Comparison of ENCODE assay signal across 8 cellular contexts in genomic region chr7:149195180-149196150, GRCh38. TPM values are rescaled to one million over a fixed set of nuclear protein-coding genes. Genes with fewer than 3 reads are reported as not detected.
A peak's percentile ranks its signal among the peaks of the same experiment; 100 is the strongest.
DNase-seq lines count a peak whose midpoint lies in the region; ATAC-seq and TF ChIP-seq lines count a peak whose summit lies in the region.

ZNF282 (plus strand) TSS chr7:149195546; CDS start chr7:149195590, 44 bp downstream.

- H3K4me1 ChIP-seq in adipocyte (ENCODE audit: control insufficient read depth, insufficient read depth, low read length) (peaks cover 16% of the 10 kb centered on the region), heart left ventricle (peaks cover 0 to 25% (median 22%) of the 10 kb centered on the region in 12 donors), upper lobe of right lung (peaks cover 15% of the 10 kb centered on the region)

- DNase-seq in NCI-H1092 (lab: John Stamatoyannopoulos, UW) (peak; percentile 91), SW480 (ENCODE audit: low spot score) (peak; percentile 91), adipocyte (ENCODE audit: low read depth) (peak; percentile 96), heart left ventricle (peak; percentile 89 to 94 (median 93)), posterior cingulate gyrus (peak; percentile 80 to 99 (median 92)), upper lobe of right lung (peak; percentile 95)

- no peaks in the 10 kb centered on the region for H3K27me3 ChIP-seq in adipocyte (replicated peaks; ENCODE audit: control insufficient read depth, insufficient read depth, low read length)
- H3K27me3 ChIP-seq in heart left ventricle = peaks cover 0 to 3% (median 0%) of the 10 kb centered on the region in 9 donors
- H3K27me3 ChIP-seq in upper lobe of right lung = no peaks in the 10 kb centered on the region

- H3K4me3 ChIP-seq in adipocyte (ENCODE audit: low read length) (peak within 1 kb of the TSS; percentile 95), heart left ventricle (peak within 1 kb of the TSS; percentile 71 to 99 (median 82)), upper lobe of right lung (peak within 1 kb of the TSS; percentile 80)

- peak in 1 of 2 donors; percentile 66 for TF ChIP-seq POLR2A in heart left ventricle (IDR thresholded peaks at IDR 0.05)

- TF ChIP-seq CTCF in GM12872 (IDR thresholded peaks at IDR 0.05; ENCODE audit: insufficient read depth, low read depth, low read length) (peak; percentile 68), heart left ventricle (IDR thresholded peaks at IDR 0.05) (peak; percentile 43 to 92 (median 64)), upper lobe of right lung (IDR thresholded peaks at IDR 0.05) (peak; percentile 73)

- H3K9me3 ChIP-seq in adipocyte (ENCODE audit: control insufficient read depth, low read length) (no peaks in the 10 kb centered on the region), heart left ventricle (no peaks in the 10 kb centered on the region), upper lobe of right lung (no peaks in the 10 kb centered on the region)

- intact Hi-C loops in heart left ventricle (cut with DNase I) (loop anchor here in 1 of 10 donors (2.0 kb wide), 1 partner anchor 43 kb away; the partner anchor contains the start of gene ZNF212), posterior cingulate gyrus (cut with DNase I) (loop anchor here (1.0 kb wide), 1 partner anchor 45 kb away; no protein-coding TSS in a partner anchor), upper lobe of right lung (cut with DNase I) (no loop called here)

- WGBS in heart left ventricle, 4 donors = 0 to 1% (median 0%) methylated on average over 28 to 97 of the region's 97 CpGs

- ATAC-seq in HG02610 (IDR thresholded peaks at IDR 0.05; ENCODE audit: unreplicated experiment) (peak; percentile 94), heart left ventricle (peak; percentile 96 to 99 (median 98)), upper lobe of right lung (peak; percentile 98)

- H3K9ac ChIP-seq in adipocyte (ENCODE audit: low read length) = peak within 1 kb of the TSS; percentile 99

- peaks cover 24% of the 10 kb centered on the region for H3K36me3 ChIP-seq in adipocyte (ENCODE audit: control insufficient read depth, insufficient read depth, low read length, severe bottlenecking)
- H3K36me3 ChIP-seq in heart left ventricle = peaks cover 3 to 27% (median 22%) of the 10 kb centered on the region in 9 donors
- peaks cover 23% of the 10 kb centered on the region for H3K36me3 ChIP-seq in upper lobe of right lung

- H3K27ac ChIP-seq in heart left ventricle (peak within 1 kb of the TSS; percentile 76 to 97 (median 90)), upper lobe of right lung (peak within 1 kb of the TSS; percentile 85)

RNA-seq across cellular contexts. Expression of gene ZNF282, which starts in this region (rescaled TPM):
- 10 to 100 TPM; 11.0 to 21.4 (median 13.0) TPM for total RNA-seq in heart left ventricle
- 10 to 100 TPM in 1 of 2 donors, 1 to 10 TPM in 1; 6.6 to 12.5 TPM for polyA plus RNA-seq in heart left ventricle
- 23.3 TPM for total RNA-seq in upper lobe of right lung

Comparison
In these comparisons a context has a peak if more than half of its experiments do, and no peak if none do; other contexts are left out.
1. Peak in every context shown above with its lines: DNase-seq, ATAC-seq, H3K4me3 ChIP-seq and H3K27ac ChIP-seq.